In genomic region chr3:60250810-60251209, GRCh38 we compare ENCODE assay signal across 25 cellular contexts.
"Had no signal": no experiment of that assay in that cellular context is flagged by ENCODE, and none has a peak within 500 bp of the region (broad histone marks: within the 10 kb centered on the region; RNA-seq: fewer than 3 reads in every experiment).

No MANE protein-coding gene starts in this region.

- H3K36me3 ChIP-seq: transverse colon had no signal

- DNase-seq: activated CD4-positive, alpha-beta memory T cell treated with anti-CD3 and anti-CD28 coated beads, Interleukin-2, amount 10 ng/mL, durations not matched to agents 7 days and 5 days; activated CD4-positive, alpha-beta T cell treated with anti-CD3 and anti-CD28 coated beads for 1 hour; activated CD4-positive, alpha-beta T cell treated with anti-CD3 and anti-CD28 coated beads, Interleukin-2, amount 10 ng/mL, durations not matched to agents 7 days and 5 days; activated effector memory CD4-positive, alpha-beta T cell treated with Interleukin-2 at 50 U/mL for 16 hours; activated naive CD4-positive, alpha-beta T cell treated with Interleukin-2 at 50 U/mL for 16 hours; anterior cingulate cortex; endodermal cell; foreskin fibroblast; head of caudate nucleus; hippocampal formation; immature natural killer cell; kidney; naive thymus-derived CD8-positive, alpha-beta T cell; nucleus accumbens; psoas muscle; stimulated activated CD4-positive, alpha-beta T cell treated with anti-CD3 and anti-CD28 coated beads, Interleukin-1b, Interleukin-23, amount 100 ng/mL, for 48 hours; stimulated activated CD4-positive, alpha-beta T cell treated with anti-CD3 and anti-CD28 coated beads, Interleukin-4, amount 100 ng/mL, for 4 hours; stimulated activated CD8-positive, alpha-beta memory T cell treated with anti-CD3 and anti-CD28 coated beads, Interleukin-4, amount 100 ng/mL, for 48 hours; stimulated activated naive CD4-positive, alpha-beta T cell; testis; transverse colon had no signal

- H3K4me2 ChIP-seq: smooth muscle cell had no signal

- H3K4me1 ChIP-seq: parathyroid adenoma, psoas muscle, testis, transverse colon had no signal

- ATAC-seq: esophagus mucosa; naive thymus-derived CD8-positive, alpha-beta T cell; psoas muscle; WTC11 had no signal

- H3K27ac ChIP-seq: parathyroid adenoma, psoas muscle, testis, transverse colon had no signal

- H3K9ac ChIP-seq: parathyroid adenoma had no signal

- H3K9me3 ChIP-seq: psoas muscle, testis, transverse colon had no signal

- H3K27me3 ChIP-seq: testis, transverse colon had no signal

- H3K4me3 ChIP-seq: psoas muscle, smooth muscle cell, testis, transverse colon had no signal
